Comparison of ENCODE assay signal across 2 cellular contexts in genomic region chr1:94934551-94934950, GRCh38.
TF ChIP-seq lines count a peak whose summit lies in the region.

No MANE protein-coding gene starts in this region.

TF ChIP-seq in SK-N-SH, 30 proteins besides CTCF, POLR2A, EP300 and RAD21 (continued from another document):
- TF ChIP-seq PBX3 (IDR thresholded peaks at IDR 0.05) = no peak
- TF ChIP-seq RXRA (IDR thresholded peaks at IDR 0.05; ENCODE audit: borderline replicate concordance, low read depth) = no peak
- no peak for TF ChIP-seq CHD2 (IDR thresholded peaks at IDR 0.05; ENCODE audit: low read length, partially characterized antibody)
- TF ChIP-seq FOXJ3 (CRISPR knock-in tag; IDR thresholded peaks at IDR 0.05) = no peak
- TF ChIP-seq MAX (IDR thresholded peaks at IDR 0.05; ENCODE audit: low read depth) = no peak
- TF ChIP-seq EZH2phosphoT487 (IDR thresholded peaks at IDR 0.05; ENCODE audit: borderline replicate concordance, low read depth) = no peak
- TF ChIP-seq USF1 (IDR thresholded peaks at IDR 0.05; ENCODE audit: borderline replicate concordance, low read depth) = no peak
- TF ChIP-seq ELF1 (IDR thresholded peaks at IDR 0.05) = no peak
- no peak for TF ChIP-seq SMC3 (IDR thresholded peaks at IDR 0.05; ENCODE audit: low read depth, low read length)
- TF ChIP-seq REST (IDR thresholded peaks at IDR 0.05; ENCODE audit: low read depth, low read length) = no peak
- TF ChIP-seq NFIC (IDR thresholded peaks at IDR 0.05; ENCODE audit: borderline replicate concordance) = no peak
- no peak for TF ChIP-seq IRF3 (IDR thresholded peaks at IDR 0.05; ENCODE audit: low read depth, low read length)
TF ChIP-seq in SK-N-SH: peak in this region for 0.

TF ChIP-seq in WTC11, 78 proteins besides CTCF, POLR2A, EP300 and RAD21 (continued from another document):
- TF ChIP-seq IRF1 (CRISPR knock-in tag; IDR thresholded peaks at IDR 0.05) (no peak), FOXP4 (CRISPR knock-in tag; IDR thresholded peaks at IDR 0.05) (no peak)
